27 cellular contexts compared by ENCODE assay signal in the genomic region with DNA sequence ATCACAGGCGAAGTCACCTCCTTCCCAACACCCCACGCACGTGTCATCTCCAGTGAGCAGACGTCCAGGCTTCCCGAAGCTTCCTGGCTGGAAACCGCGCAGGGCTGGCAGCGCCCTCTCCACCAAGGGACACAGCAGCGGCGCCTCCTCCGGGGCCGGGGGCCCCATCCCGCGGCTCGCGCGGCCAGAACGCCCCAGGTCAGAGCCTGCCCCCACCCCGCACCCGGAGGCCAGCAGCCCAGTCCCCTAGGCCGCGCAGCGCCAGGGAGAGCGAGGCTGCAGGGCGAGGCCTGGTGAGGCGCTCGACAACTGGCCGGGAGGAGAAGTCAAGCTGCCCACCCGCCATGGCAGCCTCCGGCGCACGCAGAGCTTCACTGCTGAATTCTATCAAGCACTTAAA.
DNase-seq lines count a peak whose midpoint lies in the region; ATAC-seq and TF ChIP-seq lines count a peak whose summit lies in the region.
"Had no signal": no experiment of that assay in that cellular context is flagged by ENCODE, and none has a peak within 500 bp of the region (broad histone marks: within the 10 kb centered on the region; RNA-seq: fewer than 3 reads in every experiment).

No MANE protein-coding gene starts in this region.

- peaks cover 14% of the 10 kb centered on the region for H3K9me3 Mint-ChIP-seq in stimulated activated effector memory CD8-positive, alpha-beta T cell treated with anti-CD3 and anti-CD28 coated beads, Interleukin-12 subunit alpha, Interleukin-12 subunit beta, amount 100 ng/mL, for 72 hours
- H3K9me3 Mint-ChIP-seq: activated T-helper 1 cell treated with anti-CD3 and anti-CD28 coated beads, Interleukin-12 subunit alpha, Interleukin-12 subunit beta, Interleukin-2, Interleukin-4 antibody, amounts not matched to agents 30 ng/mL and 10 ng/mL and 1 ng/mL, durations not matched to agents 14 hours and 24 hours and 36 hours; stimulated activated naive B cell treated with anti-CD40 and anti-IgM and Interleukin-4, amounts not matched to agents 10 μg/mL and 1 μg/mL and 100 μg/mL, for 72 hours had no signal

- H3K4me3 ChIP-seq in lower lobe of right lung, result no peak overlapping the region
- H3K4me3 ChIP-seq: coronary artery, hepatocyte, SK-N-MC had no signal

- no peak overlapping the region for H3K27ac Mint-ChIP-seq in stimulated activated effector memory CD8-positive, alpha-beta T cell treated with anti-CD3 and anti-CD28 coated beads, Interleukin-12 subunit alpha, Interleukin-12 subunit beta, amount 100 ng/mL, for 72 hours
- H3K27ac Mint-ChIP-seq: activated T-helper 1 cell treated with anti-CD3 and anti-CD28 coated beads, Interleukin-12 subunit alpha, Interleukin-12 subunit beta, Interleukin-2, Interleukin-4 antibody, amounts not matched to agents 30 ng/mL and 10 ng/mL and 1 ng/mL, durations not matched to agents 14 hours and 24 hours and 36 hours; CD4-positive, CD25-positive, alpha-beta regulatory T cell; effector memory CD8-positive, alpha-beta T cell; IgD-negative memory B cell; mesothelial cell of epicardium; stimulated activated naive B cell treated with anti-CD40 and anti-IgM and Interleukin-4, amounts not matched to agents 10 μg/mL and 1 μg/mL and 100 μg/mL, for 72 hours had no signal

- TF ChIP-seq CTCF in VCaP (conservative IDR thresholded peaks at IDR 0.05), result no peak
- TF ChIP-seq CTCF in lower lobe of right lung (IDR thresholded peaks at IDR 0.05), result no peak

- no peaks in the 10 kb centered on the region for H3K27me3 ChIP-seq in lower lobe of right lung (ENCODE audit: low read depth)
- H3K27me3 ChIP-seq: foreskin keratinocyte, hepatocyte had no signal

- DNase-seq in activated CD8-positive, alpha-beta memory T cell treated with anti-CD3 and anti-CD28 coated beads, Interleukin-2, amount 50 U/mL, for 4 hours, result peak; percentile 13
- DNase-seq in activated CD8-positive, alpha-beta memory T cell treated with anti-CD3 and anti-CD28 coated beads, Interleukin-2, amount 50 U/mL, for 48 hours, result no peak
- DNase-seq in lower lobe of right lung, result peak; percentile 30
- DNase-seq in stimulated activated effector memory CD8-positive, alpha-beta T cell treated with anti-CD3 and anti-CD28 coated beads, Interleukin-12 subunit alpha, Interleukin-12 subunit beta, amount 100 ng/mL, for 72 hours (ENCODE audit: low spot score in 2 of 2), result no peak
- DNase-seq in SHP77 (lab: John Stamatoyannopoulos, UW), result no peak
- DNase-seq in amniotic stem cell (lab: John Stamatoyannopoulos, UW), result no peak
- DNase-seq: activated CD4-positive, alpha-beta T cell treated with anti-CD3 and anti-CD28 coated beads, Interleukin-2, amount 50 U/mL, for 4 hours; activated naive CD4-positive, alpha-beta T cell treated with anti-CD3 and anti-CD28 coated beads, Interleukin-2, amount 50 U/mL, for 16 hours; amygdala; CD4-positive, CD25-positive, alpha-beta regulatory T cell; effector memory CD8-positive, alpha-beta T cell; foreskin keratinocyte; NCI-H1105; NCI-H2029 treated with DMSO at 0.1 percent for 48 hours; NCI-H345; stimulated activated CD4-positive, alpha-beta T cell treated with anti-CD3 and anti-CD28 coated beads, Interleukin-4, amount 100 ng/mL, for 24 hours; stimulated activated naive B cell treated with anti-CD40 and anti-IgM and Interleukin-4, amounts not matched to agents 10 μg/mL and 1 μg/mL and 100 μg/mL, for 72 hours had no signal

- H3K36me3 ChIP-seq in lower lobe of right lung, result no peaks in the 10 kb centered on the region

- no peaks in the 10 kb centered on the region for H3K36me3 Mint-ChIP-seq in stimulated activated effector memory CD8-positive, alpha-beta T cell treated with anti-CD3 and anti-CD28 coated beads, Interleukin-12 subunit alpha, Interleukin-12 subunit beta, amount 100 ng/mL, for 72 hours
- H3K36me3 Mint-ChIP-seq: CD4-positive, CD25-positive, alpha-beta regulatory T cell; IgD-negative memory B cell; naive thymus-derived CD8-positive, alpha-beta T cell; stimulated activated naive B cell treated with anti-CD40 and anti-IgM and Interleukin-4, amounts not matched to agents 10 μg/mL and 1 μg/mL and 100 μg/mL, for 72 hours had no signal

- intact Hi-C loops in lower lobe of right lung (cut with DNase I), result no loop called here

- H3K27ac ChIP-seq in VCaP (peak overlapping the region; percentile 58; the same call in 1 of the 2 replicates), lower lobe of right lung (no peak overlapping the region)
- H3K27ac ChIP-seq: 22Rv1, coronary artery, foreskin keratinocyte, hepatocyte, SK-N-MC had no signal

- no peak overlapping the region for H3K4me3 Mint-ChIP-seq in stimulated activated effector memory CD8-positive, alpha-beta T cell treated with anti-CD3 and anti-CD28 coated beads, Interleukin-12 subunit alpha, Interleukin-12 subunit beta, amount 100 ng/mL, for 72 hours
- H3K4me3 Mint-ChIP-seq: activated T-helper 1 cell treated with anti-CD3 and anti-CD28 coated beads, Interleukin-12 subunit alpha, Interleukin-12 subunit beta, Interleukin-2, Interleukin-4 antibody, amounts not matched to agents 30 ng/mL and 10 ng/mL and 1 ng/mL, durations not matched to agents 14 hours and 24 hours and 36 hours; CD4-positive, CD25-positive, alpha-beta regulatory T cell; effector memory CD8-positive, alpha-beta T cell; IgD-negative memory B cell; mesothelial cell of epicardium; naive thymus-derived CD8-positive, alpha-beta T cell; stimulated activated naive B cell treated with anti-CD40 and anti-IgM and Interleukin-4, amounts not matched to agents 10 μg/mL and 1 μg/mL and 100 μg/mL, for 72 hours had no signal

- ATAC-seq in lower lobe of right lung, result peak; percentile 18 to 51
- peak; percentile 24 for ATAC-seq in stimulated activated effector memory CD8-positive, alpha-beta T cell treated with anti-CD3 and anti-CD28 coated beads, Interleukin-12 subunit alpha, Interleukin-12 subunit beta, amount 100 ng/mL, for 72 hours
- no peak for ATAC-seq in HG02884 (IDR thresholded peaks at IDR 0.05; ENCODE audit: unreplicated experiment)
- ATAC-seq: effector memory CD8-positive, alpha-beta T cell; foreskin keratinocyte; naive thymus-derived CD8-positive, alpha-beta T cell had no signal

- no peaks in the 10 kb centered on the region for H3K4me1 Mint-ChIP-seq in stimulated activated effector memory CD8-positive, alpha-beta T cell treated with anti-CD3 and anti-CD28 coated beads, Interleukin-12 subunit alpha, Interleukin-12 subunit beta, amount 100 ng/mL, for 72 hours
- H3K4me1 Mint-ChIP-seq: CD4-positive, CD25-positive, alpha-beta regulatory T cell; IgD-negative memory B cell; mesothelial cell of epicardium; naive thymus-derived CD8-positive, alpha-beta T cell; stimulated activated naive B cell treated with anti-CD40 and anti-IgM and Interleukin-4, amounts not matched to agents 10 μg/mL and 1 μg/mL and 100 μg/mL, for 72 hours had no signal

- no peaks in the 10 kb centered on the region for H3K4me1 ChIP-seq in lower lobe of right lung
- H3K4me1 ChIP-seq: foreskin keratinocyte had no signal

- H3K9me3 ChIP-seq in lower lobe of right lung, result no peaks in the 10 kb centered on the region

Comparison
In these comparisons a context has a peak if more than half of its experiments do, and no peak if none do; other contexts are left out.
1. DNase-seq: peak in activated CD8-positive, alpha-beta memory T cell treated with anti-CD3 and anti-CD28 coated beads, Interleukin-2, amount 50 U/mL, for 4 hours (single experiment) and lower lobe of right lung (single experiment); none in activated CD8-positive, alpha-beta memory T cell treated with anti-CD3 and anti-CD28 coated beads, Interleukin-2, amount 50 U/mL, for 48 hours (single experiment), stimulated activated effector memory CD8-positive, alpha-beta T cell treated with anti-CD3 and anti-CD28 coated beads, Interleukin-12 subunit alpha, Interleukin-12 subunit beta, amount 100 ng/mL, for 72 hours (0 of 2), SHP77 (0 of 2) and amniotic stem cell (single experiment).